ENCODE assay signal across 17 cellular contexts in genomic region chr12:3976351-3976938, GRCh38.
DNase-seq lines count a peak whose midpoint lies in the region; ATAC-seq lines count a peak whose summit lies in the region.
"Had no signal": no experiment of that assay in that cellular context is flagged by ENCODE, and none has a peak within 500 bp of the region (broad histone marks: within the 10 kb centered on the region; RNA-seq: fewer than 3 reads in every experiment).

No MANE protein-coding gene starts in this region.

- peak; percentile 77 for ATAC-seq in activated naive CD8-positive, alpha-beta T cell treated with anti-CD3 and anti-CD28 coated beads, Interleukin-2, amount 50 U/mL, for 24 hours
- no peak for ATAC-seq in GM21447 (IDR thresholded peaks at IDR 0.05; ENCODE audit: unreplicated experiment)
- ATAC-seq: GM23338 had no signal

- no peaks in the 10 kb centered on the region for H3K27me3 Mint-ChIP-seq in activated T-cell treated with anti-CD3 and anti-CD28 coated beads, Interleukin-2, amount 50 U/mL, for 24 hours
- H3K27me3 Mint-ChIP-seq in T-helper 2 cell treated with Interferon-gamma antibody and Interleukin-4, amounts not matched to agents 5 μg/mL and 100 μg/mL, for 36 hours (ENCODE audit: low read depth), result no peaks in the 10 kb centered on the region
- no peaks in the 10 kb centered on the region for H3K27me3 Mint-ChIP-seq in activated naive CD8-positive, alpha-beta T cell treated with anti-CD3 and anti-CD28 coated beads, Interleukin-2, amount 50 U/mL, for 24 hours
- no peaks in the 10 kb centered on the region for H3K27me3 Mint-ChIP-seq in stimulated activated naive CD8-positive, alpha-beta T cell treated with anti-CD3 and anti-CD28 coated beads, Interleukin-15, Interleukin-2, amounts not matched to agents 100 ng/mL and 50 ng/mL, for 24 hours
- H3K27me3 Mint-ChIP-seq: activated CD4-positive, alpha-beta T cell treated with anti-CD3 and anti-CD28 coated beads, Interleukin-2, amount 10 ng/mL, durations not matched to agents 7 days and 5 days had no signal

- no peaks in the 10 kb centered on the region for H3K36me3 Mint-ChIP-seq in activated T-cell treated with anti-CD3 and anti-CD28 coated beads, Interleukin-2, amount 50 U/mL, for 24 hours (ENCODE audit: low read depth)
- peaks cover 4% of the 10 kb centered on the region for H3K36me3 Mint-ChIP-seq in T-helper 2 cell treated with Interferon-gamma antibody and Interleukin-4, amounts not matched to agents 5 μg/mL and 100 μg/mL, for 36 hours (ENCODE audit: low read depth)
- no peaks in the 10 kb centered on the region for H3K36me3 Mint-ChIP-seq in activated naive CD8-positive, alpha-beta T cell treated with anti-CD3 and anti-CD28 coated beads, Interleukin-2, amount 50 U/mL, for 24 hours (ENCODE audit: low read depth)
- H3K36me3 Mint-ChIP-seq in stimulated activated naive CD8-positive, alpha-beta T cell treated with anti-CD3 and anti-CD28 coated beads, Interleukin-15, Interleukin-2, amounts not matched to agents 100 ng/mL and 50 ng/mL, for 24 hours (ENCODE audit: low read depth), result no peaks in the 10 kb centered on the region

- peaks cover 83% of the 10 kb centered on the region for H3K4me1 Mint-ChIP-seq in activated T-cell treated with anti-CD3 and anti-CD28 coated beads, Interleukin-2, amount 50 U/mL, for 24 hours (ENCODE audit: low read depth)
- H3K4me1 Mint-ChIP-seq in T-helper 2 cell treated with Interferon-gamma antibody and Interleukin-4, amounts not matched to agents 5 μg/mL and 100 μg/mL, for 36 hours (ENCODE audit: low read depth), result peaks cover 50% of the 10 kb centered on the region
- peaks cover 90% of the 10 kb centered on the region for H3K4me1 Mint-ChIP-seq in activated naive CD8-positive, alpha-beta T cell treated with anti-CD3 and anti-CD28 coated beads, Interleukin-2, amount 50 U/mL, for 24 hours
- H3K4me1 Mint-ChIP-seq in stimulated activated naive CD8-positive, alpha-beta T cell treated with anti-CD3 and anti-CD28 coated beads, Interleukin-15, Interleukin-2, amounts not matched to agents 100 ng/mL and 50 ng/mL, for 24 hours (ENCODE audit: low read depth), result peaks cover 91% of the 10 kb centered on the region

- no peak for DNase-seq in activated T-cell treated with anti-CD3 and anti-CD28 coated beads, Interleukin-2, amount 50 U/mL, for 24 hours
- no peak for DNase-seq in activated T-cell treated with anti-CD3 and anti-CD28 coated beads, Interleukin-2, amount 50 U/mL, for 1 hour
- peak; percentile 68 for DNase-seq in T-helper 2 cell treated with Interferon-gamma antibody and Interleukin-4, amounts not matched to agents 5 μg/mL and 100 μg/mL, for 36 hours (ENCODE audit: low spot score)
- peak; percentile 45 for DNase-seq in activated naive CD8-positive, alpha-beta T cell treated with anti-CD3 and anti-CD28 coated beads, Interleukin-2, amount 50 U/mL, for 24 hours
- no peak for DNase-seq in activated gamma-delta T cell treated with Interleukin-2 at 50 U/mL for 16 hours
- DNase-seq: activated CD4-positive, alpha-beta T cell treated with anti-CD3 and anti-CD28 coated beads, Interleukin-2, amount 10 ng/mL, durations not matched to agents 7 days and 5 days; anterior cingulate cortex; caudate nucleus; glutamatergic neuron; Kasumi-1; NCI-H187 treated with DMSO at 0.1 percent for 48 hours; NCI-H774; small intestine; stimulated activated CD4-positive, alpha-beta T cell treated with anti-CD3 and anti-CD28 coated beads, Interleukin-4, amount 100 ng/mL, for 24 hours had no signal

- peaks cover 2% of the 10 kb centered on the region for H3K9me3 Mint-ChIP-seq in activated T-cell treated with anti-CD3 and anti-CD28 coated beads, Interleukin-2, amount 50 U/mL, for 24 hours
- peaks cover 12% of the 10 kb centered on the region for H3K9me3 Mint-ChIP-seq in T-helper 2 cell treated with Interferon-gamma antibody and Interleukin-4, amounts not matched to agents 5 μg/mL and 100 μg/mL, for 36 hours
- peaks cover 10% of the 10 kb centered on the region for H3K9me3 Mint-ChIP-seq in activated naive CD8-positive, alpha-beta T cell treated with anti-CD3 and anti-CD28 coated beads, Interleukin-2, amount 50 U/mL, for 24 hours
- H3K9me3 Mint-ChIP-seq in stimulated activated naive CD8-positive, alpha-beta T cell treated with anti-CD3 and anti-CD28 coated beads, Interleukin-15, Interleukin-2, amounts not matched to agents 100 ng/mL and 50 ng/mL, for 24 hours, result no peaks in the 10 kb centered on the region

- H3K27ac Mint-ChIP-seq in activated T-cell treated with anti-CD3 and anti-CD28 coated beads, Interleukin-2, amount 50 U/mL, for 24 hours, result peak overlapping the region; percentile 87
- peak overlapping the region; percentile 23 for H3K27ac Mint-ChIP-seq in T-helper 2 cell treated with Interferon-gamma antibody and Interleukin-4, amounts not matched to agents 5 μg/mL and 100 μg/mL, for 36 hours
- peak overlapping the region; percentile 97 for H3K27ac Mint-ChIP-seq in activated naive CD8-positive, alpha-beta T cell treated with anti-CD3 and anti-CD28 coated beads, Interleukin-2, amount 50 U/mL, for 24 hours
- H3K27ac Mint-ChIP-seq in stimulated activated naive CD8-positive, alpha-beta T cell treated with anti-CD3 and anti-CD28 coated beads, Interleukin-15, Interleukin-2, amounts not matched to agents 100 ng/mL and 50 ng/mL, for 24 hours, result peak overlapping the region; percentile 98
- H3K27ac Mint-ChIP-seq: GM23338 had no signal

- peak overlapping the region; percentile 2 for H3K4me3 Mint-ChIP-seq in activated T-cell treated with anti-CD3 and anti-CD28 coated beads, Interleukin-2, amount 50 U/mL, for 24 hours
- no peak overlapping the region for H3K4me3 Mint-ChIP-seq in T-helper 2 cell treated with Interferon-gamma antibody and Interleukin-4, amounts not matched to agents 5 μg/mL and 100 μg/mL, for 36 hours
- H3K4me3 Mint-ChIP-seq in activated naive CD8-positive, alpha-beta T cell treated with anti-CD3 and anti-CD28 coated beads, Interleukin-2, amount 50 U/mL, for 24 hours, result peak overlapping the region; percentile 18
- H3K4me3 Mint-ChIP-seq in stimulated activated naive CD8-positive, alpha-beta T cell treated with anti-CD3 and anti-CD28 coated beads, Interleukin-15, Interleukin-2, amounts not matched to agents 100 ng/mL and 50 ng/mL, for 24 hours, result peak overlapping the region; percentile 59
- H3K4me3 Mint-ChIP-seq: activated CD4-positive, alpha-beta T cell treated with anti-CD3 and anti-CD28 coated beads, Interleukin-2, amount 10 ng/mL, durations not matched to agents 7 days and 5 days; GM23338 had no signal

Comparison
In these comparisons a context has a peak if more than half of its experiments do, and no peak if none do; other contexts are left out.
1. DNase-seq: peak in T-helper 2 cell treated with Interferon-gamma antibody and Interleukin-4, amounts not matched to agents 5 μg/mL and 100 μg/mL, for 36 hours (single experiment) and activated naive CD8-positive, alpha-beta T cell treated with anti-CD3 and anti-CD28 coated beads, Interleukin-2, amount 50 U/mL, for 24 hours (single experiment); none in activated T-cell treated with anti-CD3 and anti-CD28 coated beads, Interleukin-2, amount 50 U/mL, for 24 hours (single experiment), activated T-cell treated with anti-CD3 and anti-CD28 coated beads, Interleukin-2, amount 50 U/mL, for 1 hour (single experiment) and activated gamma-delta T cell treated with Interleukin-2 at 50 U/mL for 16 hours (single experiment).
2. H3K27ac Mint-ChIP-seq: peak in every context shown above with its lines; median percentile 98 in stimulated activated naive CD8-positive, alpha-beta T cell treated with anti-CD3 and anti-CD28 coated beads, Interleukin-15, Interleukin-2, amounts not matched to agents 100 ng/mL and 50 ng/mL, for 24 hours; 97 in activated naive CD8-positive, alpha-beta T cell treated with anti-CD3 and anti-CD28 coated beads, Interleukin-2, amount 50 U/mL, for 24 hours; 87 in activated T-cell treated with anti-CD3 and anti-CD28 coated beads, Interleukin-2, amount 50 U/mL, for 24 hours; 23 in T-helper 2 cell treated with Interferon-gamma antibody and Interleukin-4, amounts not matched to agents 5 μg/mL and 100 μg/mL, for 36 hours.